1 cellular context compared by ENCODE assay signal in the genomic region with DNA sequence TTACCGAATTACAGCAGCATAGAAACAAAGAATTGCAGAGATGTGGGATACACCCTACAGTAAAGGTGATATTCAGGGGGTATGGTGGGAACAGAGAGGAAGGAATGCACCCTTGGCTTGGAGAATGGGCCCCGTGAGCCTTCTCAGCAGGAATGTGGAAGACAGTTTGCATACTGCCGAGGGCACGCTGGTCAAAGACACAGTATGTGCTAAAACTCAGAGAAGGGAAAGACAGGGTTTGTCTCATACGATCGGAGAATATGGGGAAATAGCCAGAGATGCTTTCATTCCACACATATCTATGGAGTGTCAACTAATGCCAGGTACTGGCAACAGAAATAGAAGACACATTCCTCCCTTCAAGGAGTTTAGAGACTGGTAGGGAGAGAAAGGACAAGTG.
TF ChIP-seq lines count a peak whose summit lies in the region.

No MANE protein-coding gene starts in this region.

TF ChIP-seq in IMR-90, 13 proteins besides CTCF, POLR2A, EP300 and RAD21:
- no peak for TF ChIP-seq RCOR1 (IDR thresholded peaks at IDR 0.05; ENCODE audit: insufficient replicate concordance, low read length)
- no peak for TF ChIP-seq RFX5 (IDR thresholded peaks at IDR 0.05; ENCODE audit: low read depth, low read length)
- no peak for TF ChIP-seq SMC3 (IDR thresholded peaks at IDR 0.05; ENCODE audit: low read depth, low read length)
- TF ChIP-seq BHLHE40 (IDR thresholded peaks at IDR 0.05; ENCODE audit: low read depth, low read length): no peak
- no peak for TF ChIP-seq NFE2L2 (IDR thresholded peaks at IDR 0.05; ENCODE audit: low read depth, low read length)
- TF ChIP-seq, protein P1, sequence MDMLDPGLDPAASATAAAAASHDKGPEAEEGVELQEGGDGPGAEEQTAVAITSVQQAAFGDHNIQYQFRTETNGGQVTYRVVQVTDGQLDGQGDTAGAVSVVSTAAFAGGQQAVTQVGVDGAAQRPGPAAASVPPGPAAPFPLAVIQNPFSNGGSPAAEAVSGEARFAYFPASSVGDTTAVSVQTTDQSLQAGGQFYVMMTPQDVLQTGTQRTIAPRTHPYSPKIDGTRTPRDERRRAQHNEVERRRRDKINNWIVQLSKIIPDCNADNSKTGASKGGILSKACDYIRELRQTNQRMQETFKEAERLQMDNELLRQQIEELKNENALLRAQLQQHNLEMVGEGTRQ (IDR thresholded peaks at IDR 0.05; ENCODE audit: low read depth, low read length): no peak
- TF ChIP-seq FOS (IDR thresholded peaks at IDR 0.05; ENCODE audit: low read depth, low read length): no peak
- TF ChIP-seq MXI1 (IDR thresholded peaks at IDR 0.05; ENCODE audit: borderline replicate concordance, low read depth, low read length): no peak
- TF ChIP-seq, protein P2, sequence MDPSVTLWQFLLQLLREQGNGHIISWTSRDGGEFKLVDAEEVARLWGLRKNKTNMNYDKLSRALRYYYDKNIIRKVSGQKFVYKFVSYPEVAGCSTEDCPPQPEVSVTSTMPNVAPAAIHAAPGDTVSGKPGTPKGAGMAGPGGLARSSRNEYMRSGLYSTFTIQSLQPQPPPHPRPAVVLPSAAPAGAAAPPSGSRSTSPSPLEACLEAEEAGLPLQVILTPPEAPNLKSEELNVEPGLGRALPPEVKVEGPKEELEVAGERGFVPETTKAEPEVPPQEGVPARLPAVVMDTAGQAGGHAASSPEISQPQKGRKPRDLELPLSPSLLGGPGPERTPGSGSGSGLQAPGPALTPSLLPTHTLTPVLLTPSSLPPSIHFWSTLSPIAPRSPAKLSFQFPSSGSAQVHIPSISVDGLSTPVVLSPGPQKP (IDR thresholded peaks at IDR 0.05; ENCODE audit: borderline replicate concordance, low read depth, low read length): no peak
- TF ChIP-seq MAFK (IDR thresholded peaks at IDR 0.05; ENCODE audit: low read depth, low read length): no peak
- no peak for TF ChIP-seq CHD1 (IDR thresholded peaks at IDR 0.05; ENCODE audit: low read depth, low read length)
- TF ChIP-seq CEBPB (IDR thresholded peaks at IDR 0.05; ENCODE audit: low read depth, low read length): no peak
- TF ChIP-seq MAZ (IDR thresholded peaks at IDR 0.05; ENCODE audit: borderline replicate concordance, low read depth, low read length): no peak
